In the genomic region with DNA sequence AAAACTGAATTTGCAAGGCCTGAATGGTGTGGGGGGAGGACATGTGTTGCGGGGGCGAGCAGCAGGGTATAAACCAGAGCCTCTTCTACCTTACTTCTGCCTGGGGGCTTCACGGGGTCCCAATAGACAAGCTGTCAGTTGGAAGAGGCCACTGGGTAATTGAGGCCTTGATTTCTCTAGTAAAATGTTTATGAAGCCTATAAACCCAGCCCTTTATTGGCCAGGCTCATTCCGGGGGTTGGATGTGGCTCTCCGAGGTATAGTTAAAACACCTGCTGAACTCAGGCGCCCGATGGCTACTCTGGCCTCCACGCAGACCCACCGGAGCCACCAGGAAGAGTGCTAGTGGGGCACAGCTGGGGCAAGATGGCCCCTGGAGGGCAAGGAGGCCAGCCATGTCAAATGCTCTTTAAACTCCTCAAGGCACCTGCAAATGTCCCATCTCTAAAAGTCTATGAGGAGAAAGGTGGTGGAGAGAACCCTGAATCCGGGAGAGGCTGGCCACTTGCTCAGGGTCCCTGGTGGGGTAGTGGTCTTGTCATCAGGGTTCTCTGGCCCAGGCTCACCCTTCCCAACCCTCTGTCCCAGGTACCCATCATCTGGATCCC, we compare ENCODE assay signal across 27 cellular contexts. TPM values are rescaled to one million over a fixed set of nuclear protein-coding genes. Genes with fewer than 3 reads are reported as not detected.
"Had no signal": no experiment of that assay in that cellular context is flagged by ENCODE, and none has a peak within 500 bp of the region (broad histone marks: within the 10 kb centered on the region; RNA-seq: fewer than 3 reads in every experiment).

No MANE protein-coding gene starts in this region.

- H3K4me3 Mint-ChIP-seq: activated CD4-positive, alpha-beta memory T cell treated with anti-CD3 and anti-CD28 coated beads for 36 hours; activated naive CD4-positive, alpha-beta T cell treated with anti-CD3 and anti-CD28 coated beads for 36 hours; activated naive CD8-positive, alpha-beta T cell treated with anti-CD3 and anti-CD28 coated beads, Interleukin-2, amount 10 ng/mL, durations not matched to agents 7 days and 5 days; activated T-cell treated with anti-CD3 and anti-CD28 coated beads, Interleukin-2, amount 50 U/mL, for 72 hours; stimulated activated effector memory CD8-positive, alpha-beta T cell treated with anti-CD3 and anti-CD28 coated beads, Interleukin-12 subunit alpha, Interleukin-12 subunit beta, amount 100 ng/mL, for 72 hours; stimulated activated naive CD8-positive, alpha-beta T cell treated with anti-CD3 and anti-CD28 coated beads, Interleukin-15, amount 100 ng/mL, for 72 hours; T-helper 1 cell treated with Interleukin-12 subunit alpha and Interleukin-12 subunit beta and Interleukin-4 antibody, amounts not matched to agents 30 μg/mL and 1 μg/mL, for 36 hours had no signal

- H3K27me3 ChIP-seq: right atrium auricular region had no signal

- H3K36me3 Mint-ChIP-seq: activated CD4-positive, alpha-beta memory T cell treated with anti-CD3 and anti-CD28 coated beads for 36 hours; activated naive CD8-positive, alpha-beta T cell treated with anti-CD3 and anti-CD28 coated beads, Interleukin-2, amount 10 ng/mL, durations not matched to agents 7 days and 5 days; stimulated activated effector memory CD8-positive, alpha-beta T cell treated with anti-CD3 and anti-CD28 coated beads, Interleukin-12 subunit alpha, Interleukin-12 subunit beta, amount 100 ng/mL, for 72 hours had no signal

- DNase-seq: activated CD4-positive, alpha-beta memory T cell treated with anti-CD3 and anti-CD28 coated beads for 36 hours; activated CD4-positive, alpha-beta T cell treated with anti-CD3 and anti-CD28 coated beads for 48 hours; activated CD4-positive, CD25-positive, alpha-beta regulatory T cell; activated effector memory CD4-positive, alpha-beta T cell treated with Interleukin-2 at 50 U/mL for 16 hours; activated naive CD4-positive, alpha-beta T cell treated with anti-CD3 and anti-CD28 coated beads for 36 hours; activated naive CD8-positive, alpha-beta T cell treated with anti-CD3 and anti-CD28 coated beads, Interleukin-2, amount 10 ng/mL, durations not matched to agents 7 days and 5 days; activated T-cell treated with anti-CD3 and anti-CD28 coated beads, Interleukin-2, amount 50 U/mL, for 72 hours; amniotic stem cell; cerebellar nuclear complex; erythroblast; foreskin fibroblast; psoas muscle; stimulated activated CD4-positive, alpha-beta T cell treated with anti-CD3 and anti-CD28 coated beads, Interleukin-1b, Interleukin-23, amount 100 ng/mL, for 48 hours; stimulated activated naive CD8-positive, alpha-beta T cell treated with anti-CD3 and anti-CD28 coated beads, Interleukin-15, amount 100 ng/mL, for 72 hours; T1000; tibial artery had no signal

- H3K4me1 ChIP-seq: psoas muscle, right atrium auricular region, tibial artery had no signal

- H3K27ac Mint-ChIP-seq: activated CD4-positive, alpha-beta memory T cell treated with anti-CD3 and anti-CD28 coated beads for 36 hours; activated naive CD4-positive, alpha-beta T cell treated with anti-CD3 and anti-CD28 coated beads for 36 hours; activated naive CD8-positive, alpha-beta T cell treated with anti-CD3 and anti-CD28 coated beads, Interleukin-2, amount 10 ng/mL, durations not matched to agents 7 days and 5 days; activated T-cell treated with anti-CD3 and anti-CD28 coated beads, Interleukin-2, amount 50 U/mL, for 72 hours; stimulated activated effector memory CD8-positive, alpha-beta T cell treated with anti-CD3 and anti-CD28 coated beads, Interleukin-12 subunit alpha, Interleukin-12 subunit beta, amount 100 ng/mL, for 72 hours; stimulated activated naive CD8-positive, alpha-beta T cell treated with anti-CD3 and anti-CD28 coated beads, Interleukin-15, amount 100 ng/mL, for 72 hours; T-helper 1 cell treated with Interleukin-12 subunit alpha and Interleukin-12 subunit beta and Interleukin-4 antibody, amounts not matched to agents 30 μg/mL and 1 μg/mL, for 36 hours had no signal

- H3K36me3 ChIP-seq: right atrium auricular region, tibial artery had no signal

- H3K9me3 Mint-ChIP-seq: activated CD4-positive, alpha-beta memory T cell treated with anti-CD3 and anti-CD28 coated beads for 36 hours; activated naive CD4-positive, alpha-beta T cell treated with anti-CD3 and anti-CD28 coated beads for 36 hours; activated naive CD8-positive, alpha-beta T cell treated with anti-CD3 and anti-CD28 coated beads, Interleukin-2, amount 10 ng/mL, durations not matched to agents 7 days and 5 days; activated T-cell treated with anti-CD3 and anti-CD28 coated beads, Interleukin-2, amount 50 U/mL, for 72 hours; stimulated activated effector memory CD8-positive, alpha-beta T cell treated with anti-CD3 and anti-CD28 coated beads, Interleukin-12 subunit alpha, Interleukin-12 subunit beta, amount 100 ng/mL, for 72 hours; stimulated activated naive CD8-positive, alpha-beta T cell treated with anti-CD3 and anti-CD28 coated beads, Interleukin-15, amount 100 ng/mL, for 72 hours; T-helper 1 cell treated with Interleukin-12 subunit alpha and Interleukin-12 subunit beta and Interleukin-4 antibody, amounts not matched to agents 30 μg/mL and 1 μg/mL, for 36 hours had no signal

- H3K27ac ChIP-seq: psoas muscle, right atrium auricular region, tibial artery had no signal

- H3K9me3 ChIP-seq: psoas muscle, right atrium auricular region, tibial artery had no signal

- H3K4me3 ChIP-seq: psoas muscle, right atrium auricular region, tibial artery had no signal

- FAIRE-seq: endometrium, urothelium cell line had no signal

RNA-seq across cellular contexts. Expression of gene IGDCC3, which starts 34.3 kb away (rescaled TPM):
- total RNA-seq: activated CD4-positive, alpha-beta memory T cell treated with anti-CD3 and anti-CD28 coated beads for 36 hours; activated naive CD4-positive, alpha-beta T cell treated with anti-CD3 and anti-CD28 coated beads for 36 hours; activated naive CD8-positive, alpha-beta T cell treated with anti-CD3 and anti-CD28 coated beads, Interleukin-2, amount 10 ng/mL, durations not matched to agents 7 days and 5 days; activated T-cell treated with anti-CD3 and anti-CD28 coated beads, Interleukin-2, amount 50 U/mL, for 72 hours; fibroblast of lung; mononuclear cell; psoas muscle; right atrium auricular region had no signal
- polyA plus RNA-seq: liver, psoas muscle had no signal

RNA-seq across cellular contexts. Expression of gene RNU5B-1, which starts 39.0 kb away (rescaled TPM):
- total RNA-seq: activated CD4-positive, alpha-beta memory T cell treated with anti-CD3 and anti-CD28 coated beads for 36 hours; activated naive CD4-positive, alpha-beta T cell treated with anti-CD3 and anti-CD28 coated beads for 36 hours; activated T-cell treated with anti-CD3 and anti-CD28 coated beads, Interleukin-2, amount 50 U/mL, for 72 hours; fibroblast of lung; glomerular endothelial cell; liver; mononuclear cell; right atrium auricular region; skeletal muscle tissue had no signal
- polyA plus RNA-seq: fibroblast of lung, liver, psoas muscle had no signal

RNA-seq across cellular contexts. Expression of gene RNU5A-1, which starts 47.6 kb away (rescaled TPM):
- total RNA-seq: activated CD4-positive, alpha-beta memory T cell treated with anti-CD3 and anti-CD28 coated beads for 36 hours; activated naive CD4-positive, alpha-beta T cell treated with anti-CD3 and anti-CD28 coated beads for 36 hours; activated naive CD8-positive, alpha-beta T cell treated with anti-CD3 and anti-CD28 coated beads, Interleukin-2, amount 10 ng/mL, durations not matched to agents 7 days and 5 days; activated T-cell treated with anti-CD3 and anti-CD28 coated beads, Interleukin-2, amount 50 U/mL, for 72 hours; fibroblast of lung; glomerular endothelial cell; liver; mononuclear cell; osteocyte; psoas muscle; right atrium auricular region; skeletal muscle tissue had no signal
- polyA plus RNA-seq: fibroblast of lung, liver, psoas muscle had no signal
